Comparison of ENCODE assay signal across 18 cellular contexts in the genomic region with DNA sequence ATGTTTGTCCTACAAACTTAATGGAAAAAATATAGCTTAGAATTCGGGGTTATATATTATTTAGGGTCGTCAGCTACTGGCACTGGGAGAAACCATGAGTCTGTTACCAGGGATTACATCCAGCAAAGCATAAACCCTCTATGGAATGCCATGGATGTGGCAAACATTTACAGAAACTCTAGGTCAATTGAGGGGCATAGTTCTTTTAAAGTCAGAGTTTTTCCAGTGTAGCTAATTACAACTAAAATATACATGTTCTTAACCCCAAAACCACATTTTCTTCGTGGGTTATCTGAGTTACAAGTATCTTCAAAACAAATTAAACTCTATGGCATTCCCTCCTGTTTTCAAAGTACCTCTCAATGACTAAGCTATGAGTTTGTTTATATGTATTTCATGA.
"Had no signal": no experiment of that assay in that cellular context is flagged by ENCODE, and none has a peak within 500 bp of the region (broad histone marks: within the 10 kb centered on the region; RNA-seq: fewer than 3 reads in every experiment).

No MANE protein-coding gene starts in this region.

- H3K4me1 Mint-ChIP-seq: activated naive CD8-positive, alpha-beta T cell treated with anti-CD3 and anti-CD28 coated beads for 36 hours; immature natural killer cell had no signal

- ATAC-seq: body of pancreas; natural killer cell treated with Interleukin-12 subunit alpha and Interleukin-12 subunit beta and Interleukin-15 and Interleukin-18, amount 100 ng/mL, for 72 hours; right cardiac atrium; upper lobe of right lung had no signal

- H3K9me3 Mint-ChIP-seq: stimulated activated naive CD8-positive, alpha-beta T cell treated with anti-CD3 and anti-CD28 coated beads, Interleukin-15, Interleukin-2, amounts not matched to agents 100 ng/mL and 50 ng/mL, for 24 hours had no signal

- H3K27ac Mint-ChIP-seq: activated naive CD8-positive, alpha-beta T cell treated with anti-CD3 and anti-CD28 coated beads for 36 hours; immature natural killer cell; natural killer cell treated with Interleukin-12 subunit alpha and Interleukin-12 subunit beta and Interleukin-15 and Interleukin-18, amount 100 ng/mL, for 72 hours; stimulated activated naive CD8-positive, alpha-beta T cell treated with anti-CD3 and anti-CD28 coated beads, Interleukin-15, Interleukin-2, amounts not matched to agents 100 ng/mL and 50 ng/mL, for 24 hours had no signal

- H3K27me3 Mint-ChIP-seq: activated naive CD8-positive, alpha-beta T cell treated with anti-CD3 and anti-CD28 coated beads for 36 hours; natural killer cell treated with Interleukin-12 subunit alpha and Interleukin-12 subunit beta and Interleukin-15 and Interleukin-18, amount 100 ng/mL, for 72 hours; stimulated activated naive CD8-positive, alpha-beta T cell treated with anti-CD3 and anti-CD28 coated beads, Interleukin-15, Interleukin-2, amounts not matched to agents 100 ng/mL and 50 ng/mL, for 24 hours had no signal

- H3K4me3 Mint-ChIP-seq: activated naive CD8-positive, alpha-beta T cell treated with anti-CD3 and anti-CD28 coated beads for 36 hours; immature natural killer cell; natural killer cell treated with Interleukin-12 subunit alpha and Interleukin-12 subunit beta and Interleukin-15 and Interleukin-18, amount 100 ng/mL, for 72 hours; stimulated activated naive CD8-positive, alpha-beta T cell treated with anti-CD3 and anti-CD28 coated beads, Interleukin-15, Interleukin-2, amounts not matched to agents 100 ng/mL and 50 ng/mL, for 24 hours had no signal

- DNase-seq: activated CD4-positive, alpha-beta T cell treated with anti-CD3 and anti-CD28 coated beads for 1 hour; activated naive CD4-positive, alpha-beta T cell; activated naive CD8-positive, alpha-beta T cell treated with anti-CD3 and anti-CD28 coated beads for 36 hours; activated T-cell treated with anti-CD3 and anti-CD28 coated beads, Interleukin-2, amount 50 U/mL, for 1 hour; amniotic stem cell; body of pancreas; foreskin melanocyte; immature natural killer cell; kidney glomerular epithelial cell; ovary; right cardiac atrium; stimulated activated CD4-positive, alpha-beta T cell treated with anti-CD3 and anti-CD28 coated beads, Interleukin-12 subunit alpha, Interleukin-12 subunit beta, amount 100 ng/mL, for 4 hours; substantia nigra; thyroid gland; upper lobe of right lung; WERI-Rb-1 had no signal

- H3K36me3 Mint-ChIP-seq: activated naive CD8-positive, alpha-beta T cell treated with anti-CD3 and anti-CD28 coated beads for 36 hours; immature natural killer cell; natural killer cell treated with Interleukin-12 subunit alpha and Interleukin-12 subunit beta and Interleukin-15 and Interleukin-18, amount 100 ng/mL, for 72 hours had no signal
